Comparison of ENCODE assay signal across 19 cellular contexts in the genomic region with DNA sequence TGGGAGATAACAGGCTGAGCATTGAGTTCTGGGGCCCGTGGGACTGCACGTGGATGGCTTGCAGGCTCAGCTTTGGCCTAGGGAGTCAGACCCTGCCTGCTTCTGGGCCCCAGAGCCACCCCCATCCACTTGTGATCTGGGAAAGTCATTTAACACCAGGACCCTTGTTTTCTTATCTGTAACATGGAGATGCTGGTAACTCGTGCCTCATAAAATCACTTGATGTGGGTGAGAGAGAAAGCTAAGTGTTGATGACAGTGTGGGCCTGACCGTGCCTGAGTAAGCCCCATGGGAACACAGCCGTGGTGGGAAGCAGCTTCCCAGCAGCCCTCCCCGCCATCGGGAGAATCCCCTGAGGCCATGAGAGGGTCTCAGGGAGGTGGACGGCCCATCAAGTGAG.
DNase-seq lines count a peak whose midpoint lies in the region; ATAC-seq and TF ChIP-seq lines count a peak whose summit lies in the region.
"Had no signal": no experiment of that assay in that cellular context is flagged by ENCODE, and none has a peak within 500 bp of the region (broad histone marks: within the 10 kb centered on the region; RNA-seq: fewer than 3 reads in every experiment).

No MANE protein-coding gene starts in this region.

- intact Hi-C loops in right cardiac atrium (cut with DNase I), result loop anchor here in 2 of 4 donors (10.0 kb wide), 3 partner anchors 50 to 100 kb away; no protein-coding TSS in a partner anchor

- peak; percentile 45 for DNase-seq in NCI-H1092 (lab: John Stamatoyannopoulos, UW)
- DNase-seq in WERI-Rb-1, result no peak
- peak; percentile 35 to 74 (median 63) for DNase-seq in right cardiac atrium
- DNase-seq in stimulated activated CD8-positive, alpha-beta memory T cell treated with anti-CD3 and anti-CD28 coated beads, Interleukin-4, amount 100 ng/mL, for 48 hours, result no peak
- no peak for DNase-seq in activated CD4-positive, CD25-positive, alpha-beta regulatory T cell (lab: John Stamatoyannopoulos, UW)
- no peak for DNase-seq in NCI-H774 (lab: John Stamatoyannopoulos, UW)
- DNase-seq: CD4-positive, alpha-beta T cell; GM23248; HCEC 1CT; NCI-H1417 treated with DMSO at 0.1 percent for 48 hours; NCI-H2029; NCI-H2227 treated with DMSO at 0.1 percent for 48 hours; NCI-H526; OCI-M1 had no signal

- ATAC-seq in right cardiac atrium (peak; percentile 86 to 87), GM19397 (IDR thresholded peaks at IDR 0.05; ENCODE audit: unreplicated experiment) (no peak)

- 24% methylated on average over 8 of the region's 8 CpGs for WGBS in right cardiac atrium

- H3K4me2 ChIP-seq in BLaER1, result peak overlapping the region; percentile 72

- H4K20me1 ChIP-seq in BLaER1, result no peaks in the 10 kb centered on the region

- H3K36me3 ChIP-seq in BLaER1 (no peaks in the 10 kb centered on the region), WERI-Rb-1 (no peaks in the 10 kb centered on the region)
- H3K36me3 ChIP-seq: SJSA1 had no signal

- no peak for TF ChIP-seq CTCF in WERI-Rb-1 (IDR thresholded peaks at IDR 0.05; ENCODE audit: low read depth, low read length)

- H3K9ac ChIP-seq in BLaER1, result 0 out of 2 replicates have a peak overlapping the region, but pooled peaks have one; percentile 18
- H3K9ac ChIP-seq: GM23248 had no signal

- no peaks in the 10 kb centered on the region for H3K9me3 ChIP-seq in BLaER1
- no peaks in the 10 kb centered on the region for H3K9me3 ChIP-seq in WERI-Rb-1 (ENCODE audit: severe bottlenecking)
- no peaks in the 10 kb centered on the region for H3K9me3 ChIP-seq in right cardiac atrium (ENCODE audit: control insufficient read depth, low read length)

- H3K27ac ChIP-seq in BLaER1 (no peak overlapping the region), WERI-Rb-1 (peak overlapping the region; percentile 10; the same call in 1 of the 2 replicates), right cardiac atrium (ENCODE audit: low read length) (peak overlapping the region; percentile 78)
- H3K27ac ChIP-seq: GM23248, HL-60, RWPE1, SJSA1 had no signal

- H3K4me3 ChIP-seq in BLaER1 (no peak overlapping the region), WERI-Rb-1 (ENCODE audit: low read depth, low read length) (no peak overlapping the region), right cardiac atrium (ENCODE audit: low read length) (no peak overlapping the region)
- H3K4me3 ChIP-seq: GM23248, SJSA1 had no signal

- no peaks in the 10 kb centered on the region for H3K27me3 ChIP-seq in BLaER1
- H3K27me3 ChIP-seq in WERI-Rb-1 (ENCODE audit: insufficient read depth, low read depth, severe bottlenecking), result no peaks in the 10 kb centered on the region
- no peaks in the 10 kb centered on the region for H3K27me3 ChIP-seq in right cardiac atrium (ENCODE audit: control insufficient read depth, insufficient read depth)
- H3K27me3 ChIP-seq: SJSA1 had no signal

- peaks cover 51% of the 10 kb centered on the region for H3K4me1 ChIP-seq in BLaER1
- H3K4me1 ChIP-seq in right cardiac atrium (ENCODE audit: control insufficient read depth, insufficient read depth, low read length), result no peaks in the 10 kb centered on the region
- H3K4me1 ChIP-seq: SJSA1 had no signal

Comparison
In these comparisons a context has a peak if more than half of its experiments do, and no peak if none do; other contexts are left out.
1. DNase-seq: peak in NCI-H1092 (single experiment) and right cardiac atrium (3 of 3); none in WERI-Rb-1 (single experiment), stimulated activated CD8-positive, alpha-beta memory T cell treated with anti-CD3 and anti-CD28 coated beads, Interleukin-4, amount 100 ng/mL, for 48 hours (single experiment), activated CD4-positive, CD25-positive, alpha-beta regulatory T cell (0 of 4) and NCI-H774 (single experiment).